ENCODE assay signal across 8 cellular contexts in the genomic region with DNA sequence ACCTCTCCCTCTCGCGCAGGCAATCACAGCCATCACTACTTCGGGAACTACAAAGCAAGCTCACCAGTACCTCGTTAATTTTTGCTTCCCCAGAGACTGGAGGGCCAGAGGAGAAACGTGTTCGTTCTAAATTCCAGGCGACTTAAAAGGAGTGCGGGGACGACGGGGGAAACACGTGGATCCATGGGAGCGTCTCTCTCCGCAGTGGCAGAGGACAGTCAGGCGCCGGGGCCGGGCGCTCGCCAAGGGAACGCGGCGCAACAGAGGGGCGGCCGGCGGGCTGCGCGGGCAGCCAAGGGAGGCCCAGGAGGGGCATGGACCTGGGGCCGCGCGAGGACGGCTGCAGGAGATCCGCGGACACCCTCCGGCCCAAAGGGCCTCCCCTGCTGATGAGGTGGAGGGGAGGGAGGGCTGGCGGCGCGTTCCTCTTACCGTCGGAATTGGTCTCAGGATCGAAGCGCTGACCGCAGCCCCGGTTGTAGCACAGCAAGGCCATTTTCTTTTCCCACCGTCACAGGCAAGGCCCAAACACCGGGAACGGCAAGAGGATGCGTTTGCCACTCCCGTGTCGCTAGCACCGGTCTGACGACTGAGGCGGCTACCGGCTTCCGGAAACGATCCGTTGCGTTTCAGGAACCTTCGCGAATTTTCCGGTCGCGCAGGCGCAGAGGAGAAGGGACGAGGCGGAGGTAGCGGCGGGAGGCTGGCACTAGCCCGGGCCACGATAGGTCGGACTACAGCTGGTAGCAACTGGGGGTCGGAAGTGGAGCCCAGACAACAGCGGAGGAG.
DNase-seq lines count a peak whose midpoint lies in the region; ATAC-seq and TF ChIP-seq lines count a peak whose summit lies in the region.

Gene CHORDC1 (minus strand): TSS at position 591 of the 789 bp plus-strand sequence. CDS start 95 bp downstream, at position 496.

- H3K4me3 ChIP-seq in AG09309 (ENCODE audit: control insufficient read depth, low read depth, low read length) = peak within 1 kb of the TSS; percentile 75

- TF ChIP-seq CTCF in AG09309 (IDR thresholded peaks at IDR 0.05; ENCODE audit: control insufficient read depth, insufficient read depth, low read depth, low read length, missing control alignments) = no peak

- ATAC-seq in GM18909 (IDR thresholded peaks at IDR 0.05; ENCODE audit: poor library complexity, unreplicated experiment) (peak; percentile 93), HG03159 (IDR thresholded peaks at IDR 0.05; ENCODE audit: unreplicated experiment) (peak; percentile 92)

- DNase-seq in AG09309 (ENCODE audit: low read depth) (peak; percentile 28), NCI-H345 treated with DMSO at 0.1 percent for 48 hours (lab: John Stamatoyannopoulos, UW; ENCODE audit: unreplicated experiment) (peak; percentile 86), iris pigment epithelial cell (ENCODE audit: low read depth) (peak; percentile 74)
- DNase-seq in activated CD4-positive, CD25-positive, alpha-beta regulatory T cell (lab: John Stamatoyannopoulos, UW) = peak; percentile 73 to 87 (median 78)
- DNase-seq in central memory CD4-positive, alpha-beta T cell = peak; percentile 89
- peak; percentile 90 to 93 for DNase-seq in stimulated activated CD4-positive, alpha-beta T cell treated with anti-CD3 and anti-CD28 coated beads, Interleukin-12 subunit alpha, Interleukin-12 subunit beta, amount 100 ng/mL, for 24 hours (ENCODE audit: low read depth in 2 of 2)

Comparison
In these comparisons a context has a peak if more than half of its experiments do, and no peak if none do; other contexts are left out.
1. Peak in every context shown above with its lines: DNase-seq, ATAC-seq and H3K4me3 ChIP-seq.
2. DNase-seq: peak in every context shown above with its lines; median percentile 92 in stimulated activated CD4-positive, alpha-beta T cell treated with anti-CD3 and anti-CD28 coated beads, Interleukin-12 subunit alpha, Interleukin-12 subunit beta, amount 100 ng/mL, for 24 hours; 89 in central memory CD4-positive, alpha-beta T cell; 86 in NCI-H345 treated with DMSO at 0.1 percent for 48 hours; 78 in activated CD4-positive, CD25-positive, alpha-beta regulatory T cell; 74 in iris pigment epithelial cell; 28 in AG09309.